9 cellular contexts compared by ENCODE assay signal in the genomic region with DNA sequence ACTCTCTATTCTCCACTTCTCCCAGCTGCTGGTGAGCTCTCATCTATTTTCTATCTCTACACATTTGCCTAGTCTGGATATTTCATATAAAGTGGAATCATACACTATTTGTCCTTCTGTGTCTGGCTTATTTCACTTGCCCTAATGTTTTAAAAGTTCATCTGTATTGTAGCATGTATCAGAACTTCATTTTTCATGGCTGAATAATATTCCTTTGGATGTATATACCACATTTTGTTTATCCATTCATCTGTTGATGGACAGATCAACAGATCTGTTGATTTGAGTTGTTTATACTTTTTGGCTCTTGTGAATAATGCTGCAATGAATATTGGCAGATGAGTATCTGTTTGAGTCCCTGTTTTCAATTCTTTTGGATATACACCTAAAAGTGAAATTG. TPM values are rescaled to one million over a fixed set of nuclear protein-coding genes. Genes with fewer than 3 reads are reported as not detected.
"Had no signal": no experiment of that assay in that cellular context is flagged by ENCODE, and none has a peak within 500 bp of the region (broad histone marks: within the 10 kb centered on the region; RNA-seq: fewer than 3 reads in every experiment).

No MANE protein-coding gene starts in this region.

- DNase-seq: GDM1, GF-D8 had no signal

- ATAC-seq: GM12878 had no signal

- FAIRE-seq: G401.6, GM12878, GM12891, GM12892, GM18507, GM19239 had no signal

- H3K4me3 ChIP-seq: GM12878 had no signal

RNA-seq across cellular contexts. Expression of a gene that starts 49.6 kb away (rescaled TPM):
- total RNA-seq: G401 had no signal
